In genomic region chr3:77038468-77038927, GRCh38 we compare ENCODE assay signal across 8 cellular contexts. TPM values are rescaled to one million over a fixed set of nuclear protein-coding genes. Genes with fewer than 3 reads are reported as not detected.
A peak's percentile ranks its signal among the peaks of the same experiment; 100 is the strongest.
DNase-seq lines count a peak whose midpoint lies in the region; ATAC-seq lines count a peak whose summit lies in the region.

No MANE protein-coding gene starts in this region.

- ATAC-seq in GM21737 (IDR thresholded peaks at IDR 0.05; ENCODE audit: unreplicated experiment) (no peak), HG03442 (IDR thresholded peaks at IDR 0.05; ENCODE audit: unreplicated experiment) (no peak)

- DNase-seq in ELF-1 (ENCODE audit: low read depth, low spot score) (peak; percentile 86), HK-2 (ENCODE audit: unreplicated experiment) (peak; percentile 63), NCI-H524 (lab: John Stamatoyannopoulos, UW) (peak; percentile 81 to 93), astrocyte of the hippocampus (ENCODE audit: low read depth, low spot score) (peak; percentile 92), hepatic stellate cell (ENCODE audit: low spot score) (peak; percentile 61), renal cortical epithelial cell (ENCODE audit: low read depth) (peak; percentile 72)

RNA-seq across cellular contexts. Expression of gene ROBO2, which starts 1.4 kb away (rescaled TPM):
- 1.1 and 1.2 TPM in 2 replicates for total RNA-seq in renal cortical epithelial cell
